Comparison of ENCODE assay signal across 2 cellular contexts in genomic region chr15:22871481-22872076, GRCh38.
TF ChIP-seq lines count a peak whose summit lies in the region.

No MANE protein-coding gene starts in this region.

TF ChIP-seq in GM23338, 12 proteins besides CTCF, POLR2A, EP300 and RAD21:
- TF ChIP-seq REST (IDR thresholded peaks at IDR 0.05; ENCODE audit: unreplicated experiment) (no peak), EZH2 (IDR thresholded peaks at IDR 0.05; ENCODE audit: low read depth, unreplicated experiment) (no peak), ZNF331 (CRISPR knock-in tag; IDR thresholded peaks at IDR 0.05; ENCODE audit: low read depth) (no peak), JUNB (IDR thresholded peaks at IDR 0.05; ENCODE audit: unreplicated experiment) (no peak), STAT1 (IDR thresholded peaks at IDR 0.05; ENCODE audit: unreplicated experiment) (no peak), ETS1 (IDR thresholded peaks at IDR 0.05) (no peak), CREB1 (CRISPR knock-in tag; IDR thresholded peaks at IDR 0.05; ENCODE audit: low read depth) (no peak), EZH2phosphoT487 (IDR thresholded peaks at IDR 0.05; ENCODE audit: unreplicated experiment) (no peak), ZNF114 (CRISPR knock-in tag; IDR thresholded peaks at IDR 0.05) (no peak), ZNF462 (CRISPR knock-in tag; IDR thresholded peaks at IDR 0.05) (no peak)

TF ChIP-seq in GM12878, 131 proteins besides CTCF, POLR2A, EP300 and RAD21:
- TF ChIP-seq ZNF592 (IDR thresholded peaks at IDR 0.05) (no peak), POU2F2 (IDR thresholded peaks at IDR 0.05; ENCODE audit: borderline replicate concordance, low read depth, low read length) (no peak), ZBTB4 (CRISPR knock-in tag; IDR thresholded peaks at IDR 0.05) (no peak), CBX5 (IDR thresholded peaks at IDR 0.05; ENCODE audit: low read depth) (no peak), ZNF687 (IDR thresholded peaks at IDR 0.05) (no peak)
